In genomic region chr5:11269515-11269914, GRCh38 we compare ENCODE assay signal across 16 cellular contexts.
DNase-seq lines count a peak whose midpoint lies in the region; ATAC-seq and TF ChIP-seq lines count a peak whose summit lies in the region.
"Had no signal": no experiment of that assay in that cellular context is flagged by ENCODE, and none has a peak within 500 bp of the region (broad histone marks: within the 10 kb centered on the region; RNA-seq: fewer than 3 reads in every experiment).

No MANE protein-coding gene starts in this region.

- H3K36me3 ChIP-seq in SK-N-MC (ENCODE audit: insufficient read depth, low read length) (no peaks in the 10 kb centered on the region), right lobe of liver (no peaks in the 10 kb centered on the region)

- DNase-seq in NCI-H69 (lab: John Stamatoyannopoulos, UW) (peak; percentile 15), SK-N-MC (ENCODE audit: low read depth, low spot score) (no peak), left lobe of liver (ENCODE audit: low spot score) (no peak), right lobe of liver (no peak), left ventricle myocardium superior (no peak)
- no peak for DNase-seq in activated CD4-positive, CD25-positive, alpha-beta regulatory T cell treated with anti-CD3 and anti-CD28 coated beads, Interleukin-2, amount 50 U/mL, for 72 hours
- DNase-seq: C1 segment of cervical spinal cord; Calu3; CD4-positive, alpha-beta memory T cell; DMS79; EL; GDM1; H9 had no signal

- TF ChIP-seq POLR2A in right lobe of liver (IDR thresholded peaks at IDR 0.05) = no peak

- no peak for TF ChIP-seq CTCF in right lobe of liver (IDR thresholded peaks at IDR 0.05)

- no peak overlapping the region for H3K4me3 ChIP-seq in SK-N-MC
- H3K4me3 ChIP-seq in right lobe of liver = no peak overlapping the region
- H3K4me3 ChIP-seq: GM12878, GM23338 had no signal

- intact Hi-C loops in right lobe of liver (cut with DNase I) = no loop called here
- intact Hi-C loops in left ventricle myocardium superior (cut with micrococcal nuclease) = loop anchor here (10.0 kb wide), 1 partner anchor 355 kb away; no protein-coding TSS in a partner anchor

- 76% methylated on average over 3 of the region's 3 CpGs for WGBS in right lobe of liver (ENCODE audit: insufficient coverage, low coverage, low lambda C conversion rate, missing lambda C conversion rate)

- H3K4me1 ChIP-seq in right lobe of liver = peaks cover 0 to 10% (median 6%) of the 10 kb centered on the region in 4 donors

- H3K27me3 ChIP-seq in right lobe of liver = no peaks in the 10 kb centered on the region

- H3K27ac ChIP-seq in SK-N-MC = 0 out of 2 replicates have a peak overlapping the region, but pooled peaks have one; percentile 7
- H3K27ac ChIP-seq in right lobe of liver = no peak overlapping the region

- no peaks in the 10 kb centered on the region for H3K9me3 ChIP-seq in SK-N-MC (ENCODE audit: low read depth, low read length)
- no peaks in the 10 kb centered on the region for H3K9me3 ChIP-seq in right lobe of liver

- ATAC-seq in left lobe of liver = peak; percentile 44
- peak in 3 of 4 donors; percentile 41 to 79 (median 61) for ATAC-seq in right lobe of liver
- no peak for ATAC-seq in left ventricle myocardium superior
- ATAC-seq: GM12878, GM23338, HCT116 had no signal

- H3K9ac ChIP-seq in SK-N-MC (ENCODE audit: insufficient read length) = no peak overlapping the region
